17 cellular contexts compared by ENCODE assay signal in genomic region chr3:14222457-14222856, GRCh38.
"Had no signal": no experiment of that assay in that cellular context is flagged by ENCODE, and none has a peak within 500 bp of the region (broad histone marks: within the 10 kb centered on the region; RNA-seq: fewer than 3 reads in every experiment).

No MANE protein-coding gene starts in this region.

- H3K27ac ChIP-seq: breast epithelium, gastroesophageal sphincter, prostate gland, right atrium auricular region, tibial nerve, vagina had no signal

- H3K27me3 ChIP-seq: breast epithelium, heart left ventricle, right atrium auricular region, tibial nerve, vagina had no signal

- H3K4me3 ChIP-seq: breast epithelium, gastroesophageal sphincter, heart left ventricle, mucosa of descending colon, prostate gland, right atrium auricular region, skin epidermis, tibial nerve, vagina had no signal

- ATAC-seq: activated CD4-positive, CD25-positive, alpha-beta regulatory T cell treated with anti-CD3 and anti-CD28 coated beads, Interleukin-2, amount 50 U/mL, for 24 hours; activated T-cell treated with anti-CD3 and anti-CD28 coated beads, Interleukin-2, amount 50 U/mL, for 4 hours; mucosa of descending colon had no signal

- H3K4me1 ChIP-seq: breast epithelium, gastroesophageal sphincter, prostate gland, right atrium auricular region, vagina had no signal

- H3K36me3 ChIP-seq: breast epithelium, gastroesophageal sphincter, heart left ventricle, prostate gland, right atrium auricular region, tibial nerve, vagina had no signal

- H3K9me3 ChIP-seq: prostate gland, vagina had no signal

- DNase-seq: activated CD4-positive, alpha-beta T cell treated with anti-CD3 and anti-CD28 coated beads, Interleukin-2, amount 50 U/mL, for 1 hour; activated CD8-positive, alpha-beta memory T cell treated with anti-CD3 and anti-CD28 coated beads, Interleukin-2, amount 50 U/mL, for 4 hours; activated naive CD4-positive, alpha-beta T cell treated with anti-CD3 and anti-CD28 coated beads, Interleukin-2, amount 50 U/mL, for 16 hours; activated T-cell treated with anti-CD3 and anti-CD28 coated beads, Interleukin-2, amount 50 U/mL, for 4 hours; effector CD8-positive, alpha-beta T cell; heart left ventricle; kidney glomerular epithelial cell; mucosa of descending colon; naive B cell had no signal
